14 cellular contexts compared by ENCODE assay signal in the genomic region with DNA sequence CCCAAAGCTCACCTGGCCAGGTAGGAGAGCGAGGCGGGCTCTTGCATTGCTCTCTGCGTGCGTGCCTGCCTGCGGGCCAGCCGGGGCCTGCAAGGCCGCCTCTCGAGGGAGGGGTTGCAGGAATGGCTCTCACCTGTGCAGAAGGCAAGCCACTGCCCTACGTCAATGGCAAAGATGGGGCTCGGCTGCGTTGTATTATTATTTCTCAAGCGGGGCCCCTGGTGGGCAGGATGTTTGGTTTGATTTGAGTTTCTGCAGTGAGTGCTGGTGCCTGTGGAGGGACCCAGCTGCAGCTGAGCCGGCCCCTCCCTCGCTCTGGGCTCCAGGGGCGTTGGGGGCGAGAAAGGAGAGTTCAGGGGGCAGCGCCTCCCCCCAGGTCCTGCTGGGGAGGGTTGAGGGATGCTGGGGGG.
A peak's percentile ranks its signal among the peaks of the same experiment; 100 is the strongest.
DNase-seq lines count a peak whose midpoint lies in the region; ATAC-seq and TF ChIP-seq lines count a peak whose summit lies in the region.
"Had no signal": no experiment of that assay in that cellular context is flagged by ENCODE, and none has a peak within 500 bp of the region (broad histone marks: within the 10 kb centered on the region; RNA-seq: fewer than 3 reads in every experiment).

No MANE protein-coding gene starts in this region.

- peaks cover 95% of the 10 kb centered on the region for H3K4me1 ChIP-seq in BLaER1

- H3K36me3 ChIP-seq in BLaER1 = peaks cover 58% of the 10 kb centered on the region

- H3K4me2 ChIP-seq in BLaER1 = peak overlapping the region; percentile 92

- no peaks in the 10 kb centered on the region for H3K27me3 ChIP-seq in BLaER1
- H3K27me3 ChIP-seq: heart right ventricle had no signal

- H3K36me3 Mint-ChIP-seq in HFFc6 (ENCODE audit: low read depth) (peaks cover 7% of the 10 kb centered on the region), neural crest cell (ENCODE audit: low read depth) (peaks cover 3% of the 10 kb centered on the region)
- H3K36me3 Mint-ChIP-seq in dendritic cell treated with granulocyte-macrophage colony-stimulating factor and Interleukin-4, amounts not matched to agents 40 ng/mL and 50 ng/mL, for 4 days (ENCODE audit: low read depth) = peaks cover 33% of the 10 kb centered on the region

- H3K9me3 Mint-ChIP-seq in HFFc6 = no peaks in the 10 kb centered on the region
- no peaks in the 10 kb centered on the region for H3K9me3 Mint-ChIP-seq in dendritic cell treated with granulocyte-macrophage colony-stimulating factor and Interleukin-4, amounts not matched to agents 40 ng/mL and 50 ng/mL, for 4 days
- H3K9me3 Mint-ChIP-seq in neural crest cell = no peaks in the 10 kb centered on the region
- H3K9me3 Mint-ChIP-seq: activated naive CD4-positive, alpha-beta T cell treated with anti-CD3 and anti-CD28 coated beads, Interleukin-2, amount 50 U/mL, for 24 hours had no signal

- peaks cover 98% of the 10 kb centered on the region for H4K20me1 ChIP-seq in BLaER1

- H3K4me1 Mint-ChIP-seq in HFFc6 (ENCODE audit: low read depth) (peaks cover 57% of the 10 kb centered on the region), neural crest cell (peaks cover 62% of the 10 kb centered on the region)
- peaks cover 58% of the 10 kb centered on the region for H3K4me1 Mint-ChIP-seq in dendritic cell treated with granulocyte-macrophage colony-stimulating factor and Interleukin-4, amounts not matched to agents 40 ng/mL and 50 ng/mL, for 4 days (ENCODE audit: low read depth)

- peak overlapping the region; percentile 93 for H3K27ac ChIP-seq in BLaER1
- H3K27ac ChIP-seq: heart right ventricle had no signal

- peak overlapping the region; percentile 50 for H3K4me3 ChIP-seq in BLaER1
- H3K4me3 ChIP-seq: heart right ventricle, SK-N-MC had no signal

- H3K4me3 Mint-ChIP-seq in HFFc6 (no peak overlapping the region), neural crest cell (peak overlapping the region; percentile 48)
- H3K4me3 Mint-ChIP-seq in dendritic cell treated with granulocyte-macrophage colony-stimulating factor and Interleukin-4, amounts not matched to agents 40 ng/mL and 50 ng/mL, for 4 days = no peak overlapping the region
- H3K4me3 Mint-ChIP-seq: activated naive CD4-positive, alpha-beta T cell treated with anti-CD3 and anti-CD28 coated beads, Interleukin-2, amount 50 U/mL, for 24 hours had no signal

- TF ChIP-seq CTCF in HFFc6 (IDR thresholded peaks at IDR 0.05) = no peak
- TF ChIP-seq CTCF in neural crest cell (conservative IDR thresholded peaks at IDR 0.05) = no peak

- DNase-seq in HFFc6 (no peak), neural crest cell (ENCODE audit: low read depth, low spot score) (no peak), AG08396 (ENCODE audit: low spot score) (no peak), putamen (ENCODE audit: low spot score) (no peak)
- DNase-seq: activated CD4-positive, alpha-beta T cell treated with anti-CD3 and anti-CD28 coated beads for 4 hours; heart right ventricle; NCI-H1092 treated with DMSO at 0.1 percent for 48 hours; NCI-H774 had no signal

- H3K27me3 Mint-ChIP-seq in HFFc6 (ENCODE audit: insufficient read depth) (peaks cover 17% of the 10 kb centered on the region), neural crest cell (ENCODE audit: low read depth) (peaks cover 2% of the 10 kb centered on the region)
- no peaks in the 10 kb centered on the region for H3K27me3 Mint-ChIP-seq in dendritic cell treated with granulocyte-macrophage colony-stimulating factor and Interleukin-4, amounts not matched to agents 40 ng/mL and 50 ng/mL, for 4 days
- H3K27me3 Mint-ChIP-seq: activated naive CD4-positive, alpha-beta T cell treated with anti-CD3 and anti-CD28 coated beads, Interleukin-2, amount 50 U/mL, for 24 hours had no signal

- H3K27ac Mint-ChIP-seq in HFFc6 (peak overlapping the region; percentile 98; the same call in 1 of the 2 replicates), neural crest cell (ENCODE audit: unreplicated experiment) (peak overlapping the region; percentile 97)
- H3K27ac Mint-ChIP-seq in dendritic cell treated with granulocyte-macrophage colony-stimulating factor and Interleukin-4, amounts not matched to agents 40 ng/mL and 50 ng/mL, for 4 days = peak overlapping the region; percentile 50

- H3K9ac ChIP-seq in BLaER1 = peak overlapping the region; percentile 59; the same call in 1 of the 2 replicates

- no peak for ATAC-seq in HG03521 (IDR thresholded peaks at IDR 0.05; ENCODE audit: unreplicated experiment)
- ATAC-seq in HG02759 (IDR thresholded peaks at IDR 0.05; ENCODE audit: unreplicated experiment) = no peak
- ATAC-seq: heart right ventricle had no signal

- H3K9me3 ChIP-seq in BLaER1 = no peaks in the 10 kb centered on the region
- H3K9me3 ChIP-seq: heart right ventricle had no signal

- intact Hi-C loops in dendritic cell treated with granulocyte-macrophage colony-stimulating factor and Interleukin-4, amounts not matched to agents 40 ng/mL and 50 ng/mL, for 4 days (cut with micrococcal nuclease) = no loop called here
